Comparison of ENCODE assay signal across 1 cellular context in the genomic region with DNA sequence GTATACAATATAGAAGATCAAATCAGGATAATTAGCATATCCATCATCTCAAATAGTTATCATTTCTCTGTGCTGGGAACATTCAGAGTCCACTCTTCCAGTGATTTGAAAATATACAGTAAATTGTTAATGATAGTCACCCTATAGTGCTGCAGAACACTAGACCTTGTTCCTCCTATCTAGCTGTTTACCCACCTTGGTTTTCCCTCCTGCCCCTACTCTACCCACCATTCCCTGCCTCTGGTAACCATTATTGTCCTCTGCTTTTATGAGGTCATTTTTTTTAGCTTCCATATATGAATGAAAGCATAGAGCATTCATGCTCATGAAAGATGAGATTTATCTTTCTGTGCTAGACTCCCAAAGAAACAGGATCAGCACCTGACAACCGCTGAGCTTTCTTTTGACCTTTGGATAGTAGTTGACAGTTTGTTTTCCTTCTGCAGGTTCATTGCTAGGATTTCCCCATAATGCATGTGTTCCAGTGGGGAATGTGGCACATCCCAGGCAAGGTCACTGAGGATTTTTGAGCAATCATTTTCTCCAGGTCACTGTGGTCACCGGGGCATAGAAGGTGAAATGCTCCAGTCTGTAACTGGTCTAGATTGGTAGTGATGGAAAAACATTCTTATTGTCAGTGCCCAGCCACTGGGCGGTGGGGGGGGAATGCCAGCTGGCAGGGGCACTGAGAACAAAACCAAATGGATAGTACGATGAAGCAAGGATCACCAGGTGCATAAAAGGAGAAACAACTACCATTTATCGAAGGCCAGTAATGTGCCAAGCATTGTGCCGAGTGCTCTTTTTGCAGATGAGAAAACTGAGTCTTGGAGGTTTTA.
TF ChIP-seq lines count a peak whose summit lies in the region.

No MANE protein-coding gene starts in this region.

TF ChIP-seq in K562, 482 proteins besides CTCF, POLR2A, EP300 and RAD21:
- TF ChIP-seq PHB (CRISPR knock-in tag; IDR thresholded peaks at IDR 0.05) (no peak), MTA2 (IDR thresholded peaks at IDR 0.05; ENCODE audit: low read depth) (no peak), ZBTB11 (CRISPR knock-in tag; IDR thresholded peaks at IDR 0.05) (peak in 1 of 3 experiments; percentile 65; a peak in 2 of 6 replicates), SMAD3 (CRISPR knock-in tag; conservative IDR thresholded peaks at IDR 0.05) (no peak)
TF ChIP-seq in K562: peak in this region for 1.
